1 cellular context compared by ENCODE assay signal in genomic region chr3:16849240-16849639, GRCh38.
TF ChIP-seq lines count a peak whose summit lies in the region.

No MANE protein-coding gene starts in this region.

TF ChIP-seq in GM23338, 12 proteins besides CTCF, POLR2A, EP300 and RAD21 (continued from another document):
- TF ChIP-seq, protein P1, sequence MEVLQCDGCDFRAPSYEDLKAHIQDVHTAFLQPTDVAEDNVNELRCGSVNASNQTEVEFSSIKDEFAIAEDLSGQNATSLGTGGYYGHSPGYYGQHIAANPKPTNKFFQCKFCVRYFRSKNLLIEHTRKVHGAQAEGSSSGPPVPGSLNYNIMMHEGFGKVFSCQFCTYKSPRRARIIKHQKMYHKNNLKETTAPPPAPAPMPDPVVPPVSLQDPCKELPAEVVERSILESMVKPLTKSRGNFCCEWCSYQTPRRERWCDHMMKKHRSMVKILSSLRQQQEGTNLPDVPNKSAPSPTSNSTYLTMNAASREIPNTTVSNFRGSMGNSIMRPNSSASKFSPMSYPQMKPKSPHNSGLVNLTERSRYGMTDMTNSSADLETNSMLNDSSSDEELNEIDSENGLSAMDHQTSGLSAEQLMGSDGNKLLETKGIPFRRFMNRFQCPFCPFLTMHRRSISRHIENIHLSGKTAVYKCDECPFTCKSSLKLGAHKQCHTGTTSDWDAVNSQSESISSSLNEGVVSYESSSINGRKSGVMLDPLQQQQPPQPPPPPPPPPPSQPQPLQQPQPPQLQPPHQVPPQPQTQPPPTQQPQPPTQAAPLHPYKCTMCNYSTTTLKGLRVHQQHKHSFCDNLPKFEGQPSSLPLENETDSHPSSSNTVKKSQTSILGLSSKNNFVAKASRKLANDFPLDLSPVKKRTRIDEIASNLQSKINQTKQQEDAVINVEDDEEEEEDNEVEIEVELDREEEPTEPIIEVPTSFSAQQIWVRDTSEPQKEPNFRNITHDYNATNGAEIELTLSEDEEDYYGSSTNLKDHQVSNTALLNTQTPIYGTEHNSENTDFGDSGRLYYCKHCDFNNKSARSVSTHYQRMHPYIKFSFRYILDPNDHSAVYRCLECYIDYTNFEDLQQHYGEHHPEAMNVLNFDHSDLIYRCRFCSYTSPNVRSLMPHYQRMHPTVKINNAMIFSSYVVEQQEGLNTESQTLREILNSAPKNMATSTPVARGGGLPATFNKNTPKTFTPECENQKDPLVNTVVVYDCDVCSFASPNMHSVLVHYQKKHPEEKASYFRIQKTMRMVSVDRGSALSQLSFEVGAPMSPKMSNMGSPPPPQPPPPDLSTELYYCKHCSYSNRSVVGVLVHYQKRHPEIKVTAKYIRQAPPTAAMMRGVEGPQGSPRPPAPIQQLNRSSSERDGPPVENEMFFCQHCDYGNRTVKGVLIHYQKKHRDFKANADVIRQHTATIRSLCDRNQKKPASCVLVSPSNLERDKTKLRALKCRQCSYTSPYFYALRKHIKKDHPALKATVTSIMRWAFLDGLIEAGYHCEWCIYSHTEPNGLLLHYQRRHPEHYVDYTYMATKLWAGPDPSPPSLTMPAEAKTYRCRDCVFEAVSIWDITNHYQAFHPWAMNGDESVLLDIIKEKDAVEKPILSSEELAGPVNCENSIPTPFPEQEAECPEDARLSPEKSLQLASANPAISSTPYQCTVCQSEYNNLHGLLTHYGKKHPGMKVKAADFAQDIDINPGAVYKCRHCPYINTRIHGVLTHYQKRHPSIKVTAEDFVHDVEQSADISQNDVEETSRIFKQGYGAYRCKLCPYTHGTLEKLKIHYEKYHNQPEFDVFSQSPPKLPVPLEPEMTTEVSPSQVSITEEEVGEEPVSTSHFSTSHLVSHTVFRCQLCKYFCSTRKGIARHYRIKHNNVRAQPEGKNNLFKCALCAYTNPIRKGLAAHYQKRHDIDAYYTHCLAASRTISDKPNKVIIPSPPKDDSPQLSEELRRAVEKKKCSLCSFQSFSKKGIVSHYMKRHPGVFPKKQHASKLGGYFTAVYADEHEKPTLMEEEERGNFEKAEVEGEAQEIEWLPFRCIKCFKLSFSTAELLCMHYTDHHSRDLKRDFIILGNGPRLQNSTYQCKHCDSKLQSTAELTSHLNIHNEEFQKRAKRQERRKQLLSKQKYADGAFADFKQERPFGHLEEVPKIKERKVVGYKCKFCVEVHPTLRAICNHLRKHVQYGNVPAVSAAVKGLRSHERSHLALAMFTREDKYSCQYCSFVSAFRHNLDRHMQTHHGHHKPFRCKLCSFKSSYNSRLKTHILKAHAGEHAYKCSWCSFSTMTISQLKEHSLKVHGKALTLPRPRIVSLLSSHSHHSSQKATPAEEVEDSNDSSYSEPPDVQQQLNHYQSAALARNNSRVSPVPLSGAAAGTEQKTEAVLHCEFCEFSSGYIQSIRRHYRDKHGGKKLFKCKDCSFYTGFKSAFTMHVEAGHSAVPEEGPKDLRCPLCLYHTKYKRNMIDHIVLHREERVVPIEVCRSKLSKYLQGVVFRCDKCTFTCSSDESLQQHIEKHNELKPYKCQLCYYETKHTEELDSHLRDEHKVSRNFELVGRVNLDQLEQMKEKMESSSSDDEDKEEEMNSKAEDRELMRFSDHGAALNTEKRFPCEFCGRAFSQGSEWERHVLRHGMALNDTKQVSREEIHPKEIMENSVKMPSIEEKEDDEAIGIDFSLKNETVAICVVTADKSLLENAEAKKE (CRISPR knock-in tag; IDR thresholded peaks at IDR 0.05), result no peak
- TF ChIP-seq EZH2 (IDR thresholded peaks at IDR 0.05; ENCODE audit: low read depth, unreplicated experiment) (no peak), ZNF114 (CRISPR knock-in tag; IDR thresholded peaks at IDR 0.05) (no peak), ZNF331 (CRISPR knock-in tag; IDR thresholded peaks at IDR 0.05; ENCODE audit: low read depth) (no peak)
- TF ChIP-seq, protein P2, sequence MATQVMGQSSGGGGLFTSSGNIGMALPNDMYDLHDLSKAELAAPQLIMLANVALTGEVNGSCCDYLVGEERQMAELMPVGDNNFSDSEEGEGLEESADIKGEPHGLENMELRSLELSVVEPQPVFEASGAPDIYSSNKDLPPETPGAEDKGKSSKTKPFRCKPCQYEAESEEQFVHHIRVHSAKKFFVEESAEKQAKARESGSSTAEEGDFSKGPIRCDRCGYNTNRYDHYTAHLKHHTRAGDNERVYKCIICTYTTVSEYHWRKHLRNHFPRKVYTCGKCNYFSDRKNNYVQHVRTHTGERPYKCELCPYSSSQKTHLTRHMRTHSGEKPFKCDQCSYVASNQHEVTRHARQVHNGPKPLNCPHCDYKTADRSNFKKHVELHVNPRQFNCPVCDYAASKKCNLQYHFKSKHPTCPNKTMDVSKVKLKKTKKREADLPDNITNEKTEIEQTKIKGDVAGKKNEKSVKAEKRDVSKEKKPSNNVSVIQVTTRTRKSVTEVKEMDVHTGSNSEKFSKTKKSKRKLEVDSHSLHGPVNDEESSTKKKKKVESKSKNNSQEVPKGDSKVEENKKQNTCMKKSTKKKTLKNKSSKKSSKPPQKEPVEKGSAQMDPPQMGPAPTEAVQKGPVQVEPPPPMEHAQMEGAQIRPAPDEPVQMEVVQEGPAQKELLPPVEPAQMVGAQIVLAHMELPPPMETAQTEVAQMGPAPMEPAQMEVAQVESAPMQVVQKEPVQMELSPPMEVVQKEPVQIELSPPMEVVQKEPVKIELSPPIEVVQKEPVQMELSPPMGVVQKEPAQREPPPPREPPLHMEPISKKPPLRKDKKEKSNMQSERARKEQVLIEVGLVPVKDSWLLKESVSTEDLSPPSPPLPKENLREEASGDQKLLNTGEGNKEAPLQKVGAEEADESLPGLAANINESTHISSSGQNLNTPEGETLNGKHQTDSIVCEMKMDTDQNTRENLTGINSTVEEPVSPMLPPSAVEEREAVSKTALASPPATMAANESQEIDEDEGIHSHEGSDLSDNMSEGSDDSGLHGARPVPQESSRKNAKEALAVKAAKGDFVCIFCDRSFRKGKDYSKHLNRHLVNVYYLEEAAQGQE (IDR thresholded peaks at IDR 0.05; ENCODE audit: unreplicated experiment), result no peak
